Comparison of ENCODE assay signal across 28 cellular contexts in the genomic region with DNA sequence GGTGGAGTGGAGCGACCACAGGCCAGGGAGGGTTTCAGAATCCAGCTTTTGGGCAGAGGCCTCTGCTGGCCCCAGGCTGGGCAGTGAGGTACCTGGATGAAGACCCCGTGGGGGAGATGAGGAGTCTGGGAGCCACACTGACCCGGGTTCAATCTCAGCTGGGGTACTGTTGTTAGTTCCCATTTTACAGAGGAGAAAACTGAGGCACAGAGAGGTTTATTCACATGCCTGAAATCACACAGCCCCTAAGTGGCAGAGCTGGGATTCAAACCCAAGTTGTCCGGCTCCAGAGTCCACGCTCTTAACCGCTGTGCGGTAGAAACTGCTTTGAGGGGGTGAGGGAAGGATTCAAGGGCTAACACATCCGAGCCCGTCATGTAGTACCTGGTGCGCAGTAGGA. TPM values are rescaled to one million over a fixed set of nuclear protein-coding genes. Genes with fewer than 3 reads are reported as not detected.
"Had no signal": no experiment of that assay in that cellular context is flagged by ENCODE, and none has a peak within 500 bp of the region (broad histone marks: within the 10 kb centered on the region; RNA-seq: fewer than 3 reads in every experiment).

No MANE protein-coding gene starts in this region.

- DNase-seq: activated CD4-positive, alpha-beta T cell treated with anti-CD3 and anti-CD28 coated beads, Interleukin-2, amount 10 ng/mL, durations not matched to agents 24 days and 14 days; activated CD4-positive, alpha-beta T cell treated with anti-CD3 and anti-CD28 coated beads, Interleukin-2, amount 50 U/mL, for 4 hours; activated CD8-positive, alpha-beta T cell treated with anti-CD3 and anti-CD28 coated beads, Interleukin-2, amount 10 ng/mL, durations not matched to agents 7 days and 5 days; activated gamma-delta T cell; activated naive CD4-positive, alpha-beta T cell treated with Interleukin-2 at 50 U/mL for 16 hours; activated T-cell treated with anti-CD3 and anti-CD28 coated beads, Interleukin-2, amount 50 U/mL, for 24 hours; anterior cingulate cortex; caudate nucleus; cerebellar nuclear complex; MM.1S; NCI-H1092 treated with DMSO at 0.1 percent for 48 hours; NCI-H1436; NCI-H1694; NCI-H1930; NCI-H345; NCI-H524 treated with DMSO at 0.1 percent for 48 hours; Peyer's patch; RPMI8226; SHP77 treated with DMSO at 0.1 percent for 48 hours; SK-N-SH had no signal

- H3K9ac ChIP-seq: KMS-11, SK-N-SH had no signal

- H3K4me3 Mint-ChIP-seq: activated CD4-positive, alpha-beta T cell treated with anti-CD3 and anti-CD28 coated beads, Interleukin-2, amount 10 ng/mL, durations not matched to agents 24 days and 14 days; activated CD8-positive, alpha-beta T cell treated with anti-CD3 and anti-CD28 coated beads, Interleukin-2, amount 10 ng/mL, durations not matched to agents 7 days and 5 days; activated naive CD4-positive, alpha-beta T cell treated with anti-CD3 and anti-CD28 coated beads, Interleukin-2, amount 50 U/mL, for 24 hours; activated T-cell treated with anti-CD3 and anti-CD28 coated beads, Interleukin-2, amount 50 U/mL, for 24 hours; brain; T-helper 1 cell treated with Interleukin-12 subunit alpha and Interleukin-12 subunit beta and Interleukin-4 antibody, amounts not matched to agents 30 μg/mL and 1 μg/mL, for 36 hours; T-helper 2 cell treated with Interferon-gamma antibody and Interleukin-4, amounts not matched to agents 5 μg/mL and 100 μg/mL, for 36 hours had no signal

- H3K4me2 ChIP-seq: KMS-11, SK-N-SH had no signal

- H3K27ac Mint-ChIP-seq: activated CD4-positive, alpha-beta T cell treated with anti-CD3 and anti-CD28 coated beads, Interleukin-2, amount 10 ng/mL, durations not matched to agents 24 days and 14 days; activated CD8-positive, alpha-beta T cell treated with anti-CD3 and anti-CD28 coated beads, Interleukin-2, amount 10 ng/mL, durations not matched to agents 7 days and 5 days; activated naive CD4-positive, alpha-beta T cell treated with anti-CD3 and anti-CD28 coated beads, Interleukin-2, amount 50 U/mL, for 24 hours; activated T-cell treated with anti-CD3 and anti-CD28 coated beads, Interleukin-2, amount 50 U/mL, for 24 hours; activated T-helper 2 cell treated with anti-CD3 and anti-CD28 coated beads, Interferon-gamma antibody, Interleukin-2, Interleukin-4, amounts not matched to agents 10 μg/mL and 5 μg/mL and 100 μg/mL, durations not matched to agents 14 hours and 24 hours and 36 hours; brain; T-helper 1 cell treated with Interleukin-12 subunit alpha and Interleukin-12 subunit beta and Interleukin-4 antibody, amounts not matched to agents 30 μg/mL and 1 μg/mL, for 36 hours; T-helper 2 cell treated with Interferon-gamma antibody and Interleukin-4, amounts not matched to agents 5 μg/mL and 100 μg/mL, for 36 hours had no signal

- H3K4me1 ChIP-seq: Peyer's patch, SJSA1 had no signal

- H3K36me3 ChIP-seq: SJSA1 had no signal

- H3K27ac ChIP-seq: KMS-11, Peyer's patch, SJSA1 had no signal

- H3K4me3 ChIP-seq: Peyer's patch, SJSA1 had no signal

- H3K27me3 ChIP-seq: Peyer's patch had no signal

- H3K9me3 ChIP-seq: SK-N-SH had no signal

- ATAC-seq: activated CD8-positive, alpha-beta T cell treated with anti-CD3 and anti-CD28 coated beads, Interleukin-2, amount 10 ng/mL, durations not matched to agents 7 days and 5 days had no signal

- H3K27me3 Mint-ChIP-seq: activated CD4-positive, alpha-beta T cell treated with anti-CD3 and anti-CD28 coated beads, Interleukin-2, amount 10 ng/mL, durations not matched to agents 24 days and 14 days had no signal

- H3K9me3 Mint-ChIP-seq: activated naive CD4-positive, alpha-beta T cell treated with anti-CD3 and anti-CD28 coated beads, Interleukin-2, amount 50 U/mL, for 24 hours had no signal

- H3K4me1 Mint-ChIP-seq: activated CD4-positive, alpha-beta T cell treated with anti-CD3 and anti-CD28 coated beads, Interleukin-2, amount 10 ng/mL, durations not matched to agents 24 days and 14 days; activated naive CD4-positive, alpha-beta T cell treated with anti-CD3 and anti-CD28 coated beads, Interleukin-2, amount 50 U/mL, for 24 hours; brain had no signal

RNA-seq across cellular contexts. Expression of gene MYH14, which starts 45.0 kb away (rescaled TPM):
- total RNA-seq: activated CD4-positive, alpha-beta T cell treated with anti-CD3 and anti-CD28 coated beads, Interleukin-2, amount 10 ng/mL, durations not matched to agents 24 days and 14 days; activated CD8-positive, alpha-beta T cell treated with anti-CD3 and anti-CD28 coated beads, Interleukin-2, amount 10 ng/mL, durations not matched to agents 7 days and 5 days; activated T-helper 2 cell treated with anti-CD3 and anti-CD28 coated beads, Interferon-gamma antibody, Interleukin-2, Interleukin-4, amounts not matched to agents 10 μg/mL and 5 μg/mL and 100 μg/mL, durations not matched to agents 14 hours and 24 hours and 36 hours; LHCN-M2; SJSA1 had no signal
